25 cellular contexts compared by ENCODE assay signal in genomic region chr20:9244811-9245210, GRCh38.
"Had no signal": no experiment of that assay in that cellular context is flagged by ENCODE, and none has a peak within 500 bp of the region (broad histone marks: within the 10 kb centered on the region; RNA-seq: fewer than 3 reads in every experiment).

No MANE protein-coding gene starts in this region.

- H3K4me1 ChIP-seq: lower lobe of right lung, suprapubic skin, upper lobe of right lung had no signal

- DNase-seq: heart left ventricle; hypothalamus; immature natural killer cell; kidney; lower lobe of right lung; mammary epithelial cell; mesenchymal stem cell; naive thymus-derived CD8-positive, alpha-beta T cell; ovary; stimulated activated CD4-positive, alpha-beta T cell treated with anti-CD3 and anti-CD28 coated beads, Interleukin-12 subunit alpha, Interleukin-12 subunit beta, amount 100 ng/mL, for 4 hours; stimulated activated CD4-positive, alpha-beta T cell treated with anti-CD3 and anti-CD28 coated beads, Interleukin-15, amount 100 ng/mL, for 24 hours; stimulated activated CD4-positive, alpha-beta T cell treated with anti-CD3 and anti-CD28 coated beads, Interleukin-2, amount 100 ng/mL, for 24 hours; stimulated activated CD4-positive, alpha-beta T cell treated with anti-CD3 and anti-CD28 coated beads, Interleukin-4, amount 100 ng/mL, for 1 hour; stimulated activated naive CD4-positive, alpha-beta T cell; tibial artery; trophoblast cell; upper lobe of right lung had no signal

- H3K9ac ChIP-seq: neural progenitor cell had no signal

- H3K36me3 ChIP-seq: heart left ventricle, lower lobe of right lung, neural progenitor cell, ovary, suprapubic skin, thoracic aorta, tibial artery, upper lobe of right lung had no signal

- H3K9me3 Mint-ChIP-seq: nephron; neural progenitor cell; stimulated activated naive CD8-positive, alpha-beta T cell treated with anti-CD3 and anti-CD28 coated beads, Interleukin-15, Interleukin-2, amounts not matched to agents 100 ng/mL and 50 ng/mL, for 24 hours had no signal

- H3K4me2 ChIP-seq: neural progenitor cell had no signal

- H3K36me3 Mint-ChIP-seq: immature natural killer cell; naive thymus-derived CD8-positive, alpha-beta T cell; neural progenitor cell had no signal

- H3K4me1 Mint-ChIP-seq: immature natural killer cell; naive thymus-derived CD8-positive, alpha-beta T cell had no signal

- H2AFZ ChIP-seq: neural progenitor cell had no signal

- H3K27me3 Mint-ChIP-seq: naive thymus-derived CD8-positive, alpha-beta T cell; progenitor cell of endocrine pancreas; stimulated activated naive CD8-positive, alpha-beta T cell treated with anti-CD3 and anti-CD28 coated beads, Interleukin-15, Interleukin-2, amounts not matched to agents 100 ng/mL and 50 ng/mL, for 24 hours had no signal

- ATAC-seq: lower lobe of right lung; naive thymus-derived CD8-positive, alpha-beta T cell; sciatic nerve; upper lobe of right lung had no signal

- H3K4me3 Mint-ChIP-seq: immature natural killer cell; naive thymus-derived CD8-positive, alpha-beta T cell; nephron; neural progenitor cell; stimulated activated naive CD8-positive, alpha-beta T cell treated with anti-CD3 and anti-CD28 coated beads, Interleukin-15, Interleukin-2, amounts not matched to agents 100 ng/mL and 50 ng/mL, for 24 hours had no signal

- H3K9me3 ChIP-seq: heart left ventricle, lower lobe of right lung, ovary, suprapubic skin, thoracic aorta, tibial artery, upper lobe of right lung had no signal

- H3K27ac Mint-ChIP-seq: immature natural killer cell; naive thymus-derived CD8-positive, alpha-beta T cell; nephron; neural progenitor cell; progenitor cell of endocrine pancreas; stimulated activated naive CD8-positive, alpha-beta T cell treated with anti-CD3 and anti-CD28 coated beads, Interleukin-15, Interleukin-2, amounts not matched to agents 100 ng/mL and 50 ng/mL, for 24 hours had no signal

- H3K27ac ChIP-seq: heart left ventricle, lower lobe of right lung, neural progenitor cell, ovary, skin epidermis, suprapubic skin, thoracic aorta, tibial artery, upper lobe of right lung had no signal

- H3K4me3 ChIP-seq: heart left ventricle, lower lobe of right lung, neural progenitor cell, ovary, skin epidermis, suprapubic skin, thoracic aorta, tibial artery, upper lobe of right lung had no signal

- H3K27me3 ChIP-seq: heart left ventricle, neural progenitor cell, ovary, suprapubic skin, tibial artery, upper lobe of right lung had no signal
